1 cellular context compared by ENCODE assay signal in genomic region chr1:201792534-201793305, GRCh38.
TF ChIP-seq lines count a peak whose summit lies in the region.

No MANE protein-coding gene starts in this region.

TF ChIP-seq in K562, 482 proteins besides CTCF, POLR2A, EP300 and RAD21 (continued from another document):
- TF ChIP-seq TFAP4 (CRISPR knock-in tag; IDR thresholded peaks at IDR 0.05; ENCODE audit: borderline replicate concordance) (peak; percentile 35; the same call in 1 of the 2 replicates), MTA3 (IDR thresholded peaks at IDR 0.05; ENCODE audit: borderline replicate concordance) (no peak), DPF2 (IDR thresholded peaks at IDR 0.05) (0 out of 2 replicates have a peak, but pooled peaks have one; percentile 13), SAFB (IDR thresholded peaks at IDR 0.05; ENCODE audit: borderline replicate concordance, low read depth, low read length) (no peak), USF1 (CRISPR knock-in tag; IDR thresholded peaks at IDR 0.05) (0 out of 2 replicates have a peak, but pooled peaks have one; percentile 20), PTRF (tag; IDR thresholded peaks at IDR 0.05) (no peak), TOE1 (IDR thresholded peaks at IDR 0.05; ENCODE audit: borderline replicate concordance) (no peak), TOE1 (CRISPR knock-in tag; IDR thresholded peaks at IDR 0.05; ENCODE audit: borderline replicate concordance, low read depth) (0 out of 2 replicates have a peak, but pooled peaks have one; percentile 57), ZFP91 (CRISPR knock-in tag; IDR thresholded peaks at IDR 0.05) (0 out of 2 replicates have a peak, but pooled peaks have one; percentile 54), GABPA (tag; conservative IDR thresholded peaks at IDR 0.05; ENCODE audit: low read depth) (no peak), TARDBP (IDR thresholded peaks at IDR 0.05) (peak; percentile 60; the same call in 1 of the 2 replicates), POLR2AphosphoS2 (IDR thresholded peaks at IDR 0.05; ENCODE audit: low read length) (no peak), ELF1 (tag; IDR thresholded peaks at IDR 0.05) (no peak), E4F1 (CRISPR knock-in tag; IDR thresholded peaks at IDR 0.05; ENCODE audit: borderline replicate concordance) (no peak), CLOCK (CRISPR knock-in tag; IDR thresholded peaks at IDR 0.05; ENCODE audit: borderline replicate concordance) (no peak), ZNF740 (CRISPR knock-in tag; IDR thresholded peaks at IDR 0.05) (no peak), ZNF740 (tag; IDR thresholded peaks at IDR 0.05) (no peak)
